Comparison of ENCODE assay signal across 21 cellular contexts in the genomic region with DNA sequence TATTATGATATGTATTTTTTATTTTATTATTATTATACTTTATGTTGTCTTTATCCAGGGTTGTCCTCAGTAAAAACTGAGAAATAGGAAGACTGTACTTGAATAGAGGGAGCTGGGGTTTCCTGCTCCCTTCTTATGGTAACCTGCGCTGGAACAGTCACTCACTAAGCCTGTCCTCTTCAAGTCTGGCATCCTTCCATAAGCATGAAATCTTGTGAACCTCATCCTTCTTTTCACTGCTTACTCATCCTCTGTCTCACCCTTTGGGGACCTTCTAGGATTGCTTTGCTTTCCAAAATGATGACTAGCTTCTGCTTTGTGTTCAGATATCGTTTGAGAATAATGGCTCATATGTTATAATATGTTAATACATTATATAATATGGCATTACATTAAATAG.
DNase-seq lines count a peak whose midpoint lies in the region; ATAC-seq, FAIRE-seq and TF ChIP-seq lines count a peak whose summit lies in the region.
"Had no signal": no experiment of that assay in that cellular context is flagged by ENCODE, and none has a peak within 500 bp of the region (broad histone marks: within the 10 kb centered on the region; RNA-seq: fewer than 3 reads in every experiment).

No MANE protein-coding gene starts in this region.

- no peaks in the 10 kb centered on the region for H3K4me1 ChIP-seq in psoas muscle
- H3K4me1 ChIP-seq in CD8-positive, alpha-beta memory T cell (ENCODE audit: insufficient read depth, low read length): no peaks in the 10 kb centered on the region

- WGBS in psoas muscle, 3 donors: 36 to 57% (median 47%) methylated on average over 2 of the region's 2 CpGs

- FAIRE-seq in RCC 7860 (lab: Jason Lieb, UNC): no peak
- FAIRE-seq: endothelial cell of umbilical vein had no signal

- no peak overlapping the region for H3K27ac ChIP-seq in psoas muscle
- no peak overlapping the region for H3K27ac ChIP-seq in CD8-positive, alpha-beta memory T cell (ENCODE audit: low read depth, low read length)
- H3K27ac ChIP-seq: coronary artery, tibial nerve had no signal

- DNase-seq in GM04503 (ENCODE audit: low read depth): peak; percentile 47
- DNase-seq in RCC 7860 (ENCODE audit: low spot score): peak; percentile 74
- peak; percentile 83 for DNase-seq in epithelial cell of esophagus (ENCODE audit: low read depth)
- DNase-seq in psoas muscle: no peak
- no peak for DNase-seq in RPMI8226
- no peak for DNase-seq in CD8-positive, alpha-beta memory T cell
- no peak for DNase-seq in MV-4-11 (lab: John Stamatoyannopoulos, UW)
- no peak for DNase-seq in activated CD4-positive, alpha-beta memory T cell treated with anti-CD3 and anti-CD28 coated beads, Interleukin-2, amount 10 ng/mL, durations not matched to agents 7 days and 5 days
- DNase-seq: activated CD4-positive, alpha-beta T cell treated with anti-CD3 and anti-CD28 coated beads for 36 hours; activated CD8-positive, alpha-beta memory T cell treated with anti-CD3 and anti-CD28 coated beads, Interleukin-2, amount 50 U/mL, for 48 hours; activated gamma-delta T cell; DMS153; kidney; mesendoderm; NCI-H345; nephron progenitor cell; SIG-M5; stimulated activated naive CD4-positive, alpha-beta T cell had no signal

- intact Hi-C loops in psoas muscle (cut with DNase I): no loop called here

- CTCF ChIA-PET in CD8-positive, alpha-beta memory T cell (lab: Charles Lee): no interaction called here
- CTCF ChIA-PET in activated CD4-positive, alpha-beta memory T cell treated with anti-CD3 and anti-CD28 coated beads, Interleukin-2, amount 10 ng/mL, durations not matched to agents 7 days and 5 days (lab: Charles Lee): no interaction called here

- no peak overlapping the region for H3K4me3 Mint-ChIP-seq in CD8-positive, alpha-beta memory T cell
- H3K4me3 Mint-ChIP-seq in activated CD4-positive, alpha-beta memory T cell treated with anti-CD3 and anti-CD28 coated beads, Interleukin-2, amount 10 ng/mL, durations not matched to agents 7 days and 5 days: no peak overlapping the region
- H3K4me3 Mint-ChIP-seq: activated CD4-positive, alpha-beta T cell treated with anti-CD3 and anti-CD28 coated beads for 36 hours; nephron progenitor cell had no signal

- H3K36me3 Mint-ChIP-seq in CD8-positive, alpha-beta memory T cell: no peaks in the 10 kb centered on the region
- no peaks in the 10 kb centered on the region for H3K36me3 Mint-ChIP-seq in activated CD4-positive, alpha-beta memory T cell treated with anti-CD3 and anti-CD28 coated beads, Interleukin-2, amount 10 ng/mL, durations not matched to agents 7 days and 5 days (ENCODE audit: low read depth)

- H3K27me3 ChIP-seq in psoas muscle (ENCODE audit: insufficient read depth in 3 of 3, low read length in 2 of 3): no peaks in the 10 kb centered on the region
- no peaks in the 10 kb centered on the region for H3K27me3 ChIP-seq in CD8-positive, alpha-beta memory T cell (ENCODE audit: insufficient read depth, low read length, poor library complexity, severe bottlenecking)
- H3K27me3 ChIP-seq: tibial nerve had no signal

- ATAC-seq in psoas muscle: peak in 3 of 4 donors; percentile 62 to 87 (median 78)
- ATAC-seq: activated CD4-positive, alpha-beta T cell treated with anti-CD3 and anti-CD28 coated beads for 36 hours had no signal

- no peaks in the 10 kb centered on the region for H3K4me1 Mint-ChIP-seq in CD8-positive, alpha-beta memory T cell
- no peaks in the 10 kb centered on the region for H3K4me1 Mint-ChIP-seq in activated CD4-positive, alpha-beta memory T cell treated with anti-CD3 and anti-CD28 coated beads, Interleukin-2, amount 10 ng/mL, durations not matched to agents 7 days and 5 days
- H3K4me1 Mint-ChIP-seq: activated CD4-positive, alpha-beta T cell treated with anti-CD3 and anti-CD28 coated beads for 36 hours had no signal

- H3K9me3 Mint-ChIP-seq in CD8-positive, alpha-beta memory T cell: peaks cover 0 to 21% (median 3%) of the 10 kb centered on the region in 5 donors
- H3K9me3 Mint-ChIP-seq in activated CD4-positive, alpha-beta memory T cell treated with anti-CD3 and anti-CD28 coated beads, Interleukin-2, amount 10 ng/mL, durations not matched to agents 7 days and 5 days: peaks cover 4% of the 10 kb centered on the region

- TF ChIP-seq CTCF in epithelial cell of esophagus (IDR thresholded peaks at IDR 0.05; ENCODE audit: insufficient read depth, low read depth, low read length, missing control alignments): no peak
- no peak for TF ChIP-seq CTCF in psoas muscle (IDR thresholded peaks at IDR 0.05)

- POLR2A ChIA-PET in CD8-positive, alpha-beta memory T cell (lab: Charles Lee): no interaction called here
- POLR2A ChIA-PET in activated CD4-positive, alpha-beta memory T cell treated with anti-CD3 and anti-CD28 coated beads, Interleukin-2, amount 10 ng/mL, durations not matched to agents 7 days and 5 days (lab: Charles Lee): no interaction called here

- no peaks in the 10 kb centered on the region for H3K9me3 ChIP-seq in psoas muscle
- H3K9me3 ChIP-seq in CD8-positive, alpha-beta memory T cell (ENCODE audit: low read length): peaks cover 4% of the 10 kb centered on the region

- no peaks in the 10 kb centered on the region for H3K27me3 Mint-ChIP-seq in CD8-positive, alpha-beta memory T cell
- no peaks in the 10 kb centered on the region for H3K27me3 Mint-ChIP-seq in activated CD4-positive, alpha-beta memory T cell treated with anti-CD3 and anti-CD28 coated beads, Interleukin-2, amount 10 ng/mL, durations not matched to agents 7 days and 5 days
- H3K27me3 Mint-ChIP-seq: activated CD4-positive, alpha-beta T cell treated with anti-CD3 and anti-CD28 coated beads for 36 hours had no signal

- no peaks in the 10 kb centered on the region for H3K36me3 ChIP-seq in psoas muscle (ENCODE audit: insufficient read depth in 1 of 2, low read depth in 1 of 2)
- no peaks in the 10 kb centered on the region for H3K36me3 ChIP-seq in CD8-positive, alpha-beta memory T cell (ENCODE audit: insufficient read depth, low read length)
- H3K36me3 ChIP-seq: tibial nerve had no signal

- no peak overlapping the region for H3K27ac Mint-ChIP-seq in CD8-positive, alpha-beta memory T cell
- no peak overlapping the region for H3K27ac Mint-ChIP-seq in activated CD4-positive, alpha-beta memory T cell treated with anti-CD3 and anti-CD28 coated beads, Interleukin-2, amount 10 ng/mL, durations not matched to agents 7 days and 5 days
- H3K27ac Mint-ChIP-seq: activated CD4-positive, alpha-beta T cell treated with anti-CD3 and anti-CD28 coated beads for 36 hours; nephron progenitor cell had no signal

- H3K4me3 ChIP-seq in epithelial cell of esophagus (ENCODE audit: low read length) (no peak overlapping the region), psoas muscle (no peak overlapping the region)
- H3K4me3 ChIP-seq in CD8-positive, alpha-beta memory T cell (ENCODE audit: low read length): no peak overlapping the region
- H3K4me3 ChIP-seq: coronary artery, tibial nerve had no signal

Comparison
In these comparisons a context has a peak if more than half of its experiments do, and no peak if none do; other contexts are left out.
1. DNase-seq: peak in GM04503 (single experiment), RCC 7860 (single experiment) and epithelial cell of esophagus (single experiment); none in psoas muscle (0 of 2), RPMI8226 (single experiment), CD8-positive, alpha-beta memory T cell (0 of 5), MV-4-11 (single experiment) and activated CD4-positive, alpha-beta memory T cell treated with anti-CD3 and anti-CD28 coated beads, Interleukin-2, amount 10 ng/mL, durations not matched to agents 7 days and 5 days (single experiment).